8 cellular contexts compared by ENCODE assay signal in genomic region chr6:52575490-52575868, GRCh38. TPM values are rescaled to one million over a fixed set of nuclear protein-coding genes. Genes with fewer than 3 reads are reported as not detected.
DNase-seq lines count a peak whose midpoint lies in the region; ATAC-seq, FAIRE-seq and TF ChIP-seq lines count a peak whose summit lies in the region.
"Had no signal": no experiment of that assay in that cellular context is flagged by ENCODE, and none has a peak within 500 bp of the region (broad histone marks: within the 10 kb centered on the region; RNA-seq: fewer than 3 reads in every experiment).

No MANE protein-coding gene starts in this region.

- H3K27me3 ChIP-seq in GM23338 (ENCODE audit: insufficient read depth) (no peaks in the 10 kb centered on the region), small intestine (ENCODE audit: control insufficient read depth in 2 of 2, insufficient read depth in 2 of 2, low read length in 2 of 2) (no peaks in the 10 kb centered on the region)
- H3K27me3 ChIP-seq: neutrophil had no signal

- 64 to 92% (median 79%) methylated on average over 10 of the region's 10 CpGs for WGBS in small intestine, 3 donors

- DNase-seq in GM23338 (ENCODE audit: low spot score): no peak
- no peak for DNase-seq in T-cell
- DNase-seq in foreskin melanocyte: peak; percentile 24
- no peak for DNase-seq in small intestine
- DNase-seq in NCI-H69 (lab: John Stamatoyannopoulos, UW): no peak
- DNase-seq in cortex of kidney (lab: John Stamatoyannopoulos, UW): no peak

- no peak for TF ChIP-seq CTCF in GM23338 (conservative IDR thresholded peaks at IDR 0.05; ENCODE audit: low read depth in 2 of 2)

- H3K4me1 Mint-ChIP-seq in GM23338 (peaks cover 54% of the 10 kb centered on the region), T-cell (peaks cover 58 to 61% (median 60%) of the 10 kb centered on the region in 3 donors)

- ATAC-seq in GM23338 (no peak), T-cell (replicated peaks in 1 of 4) (no peak), HG03378 (IDR thresholded peaks at IDR 0.05; ENCODE audit: unreplicated experiment) (no peak)

- no peaks in the 10 kb centered on the region; the same call in 1 of the 2 replicates for H4K20me1 ChIP-seq in GM23338 (replicated peaks; ENCODE audit: insufficient read depth)

- H3K9me3 ChIP-seq in small intestine (ENCODE audit: control insufficient read depth, low read depth): no peaks in the 10 kb centered on the region
- H3K9me3 ChIP-seq: neutrophil had no signal

- POLR2A ChIA-PET in T-cell (lab: Charles Lee): no interaction called here

- no peak for FAIRE-seq in small intestine (lab: Jason Lieb, UNC)

- H3K27ac ChIP-seq in GM23338 (ENCODE audit: low read depth) (no peak overlapping the region), small intestine (ENCODE audit: low read depth in 1 of 2, low read length in 1 of 2) (peak overlapping the region; percentile 41 to 88)
- H3K27ac ChIP-seq: neutrophil had no signal

- H3K4me3 Mint-ChIP-seq in GM23338 (peak overlapping the region; percentile 88), T-cell (peak overlapping the region; percentile 82 to 96 (median 85))

- peaks cover 9% of the 10 kb centered on the region for H3K27me3 Mint-ChIP-seq in GM23338 (ENCODE audit: insufficient read depth, low read depth, poor library complexity)
- no peaks in the 10 kb centered on the region for H3K27me3 Mint-ChIP-seq in T-cell

- no peaks in the 10 kb centered on the region for H3K9me2 ChIP-seq in GM23338 (ENCODE audit: insufficient read depth)

- H3K4me3 ChIP-seq in GM23338 (peak overlapping the region; percentile 78), small intestine (ENCODE audit: low read depth in 1 of 2, low read length in 2 of 2) (peak overlapping the region in 1 of 2 donors; percentile 84)

- peaks cover 6% of the 10 kb centered on the region; the same call in 1 of the 2 replicates for H3F3A ChIP-seq in GM23338 (replicated peaks; ENCODE audit: low read depth)

- H2AFZ ChIP-seq in GM23338: no peak overlapping the region

- H3K27ac Mint-ChIP-seq in GM23338 (no peak overlapping the region), T-cell (peak overlapping the region in 1 of 2 donors; percentile 17)

- CTCF ChIA-PET in T-cell (lab: Charles Lee): interaction anchor here (0.7 to 2.1 kb wide), 4 partner anchors 20 to 290 kb away, joined by 3 to 9 read pairs (median 6); partner anchors contain the start of gene MCM3 (in 1 of the 2)

- peaks cover 52% of the 10 kb centered on the region for H3K79me2 ChIP-seq in GM23338 (replicated peaks; ENCODE audit: insufficient read depth)

- no peaks in the 10 kb centered on the region; the same call in 2 of the 3 replicates for H3K36me3 Mint-ChIP-seq in GM23338 (ENCODE audit: low read depth)
- peaks cover 10% of the 10 kb centered on the region for H3K36me3 Mint-ChIP-seq in T-cell

- H3K4me2 ChIP-seq in GM23338: peak overlapping the region; percentile 89

- H3K9me3 Mint-ChIP-seq in GM23338 (no peaks in the 10 kb centered on the region), T-cell (no peaks in the 10 kb centered on the region)

- H3K36me3 ChIP-seq in GM23338 (ENCODE audit: insufficient read depth): no peaks in the 10 kb centered on the region
- no peaks in the 10 kb centered on the region for H3K36me3 ChIP-seq in small intestine (ENCODE audit: control insufficient read depth in 2 of 2, insufficient read depth in 2 of 2, low read length in 2 of 2)
- H3K36me3 ChIP-seq: neutrophil had no signal

- peaks cover 48% of the 10 kb centered on the region for H3K4me1 ChIP-seq in GM23338 (ENCODE audit: insufficient read depth)
- H3K4me1 ChIP-seq in small intestine (ENCODE audit: control insufficient read depth in 2 of 2, insufficient read depth in 1 of 2, low read depth in 1 of 2, low read length in 1 of 2): peaks cover 3 to 8% of the 10 kb centered on the region in 2 donors

TF ChIP-seq in GM23338, 12 proteins besides CTCF, POLR2A, EP300 and RAD21 (continues in another document):
- TF ChIP-seq NANOG (IDR thresholded peaks at IDR 0.05; ENCODE audit: borderline replicate concordance): no peak
- TF ChIP-seq POLR2AphosphoS5 (IDR thresholded peaks at IDR 0.05; ENCODE audit: low read depth): no peak
- TF ChIP-seq CREB1 (CRISPR knock-in tag; IDR thresholded peaks at IDR 0.05; ENCODE audit: low read depth): no peak
- no peak for TF ChIP-seq EZH2 (IDR thresholded peaks at IDR 0.05; ENCODE audit: low read depth, unreplicated experiment)
- no peak for TF ChIP-seq REST (IDR thresholded peaks at IDR 0.05; ENCODE audit: unreplicated experiment)

RNA-seq across cellular contexts. Expression of gene TRAM2, which starts 1.4 kb away (rescaled TPM):
- 12.4 and 14.0 TPM in 2 replicates for total RNA-seq in GM23338 (2014; rRNA removed; shearing (Covaris generic))
- polyA plus RNA-seq in GM23338 (2016; fragmentation: Nextera tagmentation; extraction: Ambion mirVana) (3.9 and 4.0 TPM in 2 replicates), small intestine (10 to 100 TPM in 1 of 3 donors, 1 to 10 TPM in 2; 2.7 to 13.8 (median 3.2) TPM)
- total RNA-seq in T-cell: 10 to 100 TPM in 1 of 5 donors, 1 to 10 TPM in 4; 8.8 to 12.1 (median 9.3) TPM
